8 cellular contexts compared by ENCODE assay signal in the genomic region with DNA sequence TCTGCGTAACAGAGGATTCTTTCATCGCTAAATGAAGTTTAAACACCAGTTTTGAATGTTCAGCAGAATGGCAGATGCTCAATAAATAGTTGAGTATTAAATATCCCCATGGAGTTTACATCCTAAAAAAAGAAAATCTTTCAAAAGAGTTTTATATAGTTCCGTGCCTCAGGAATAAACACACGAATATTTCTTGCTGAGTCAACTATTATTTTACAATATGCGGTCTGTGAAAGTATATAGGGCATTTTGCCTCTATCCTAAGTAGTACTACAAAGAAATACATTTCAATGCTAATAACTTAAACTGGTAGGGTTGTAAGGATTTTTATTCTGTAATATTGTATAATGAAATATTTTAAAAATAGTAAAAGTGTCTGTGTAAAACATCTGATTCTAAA. TPM values are rescaled to one million over a fixed set of nuclear protein-coding genes. Genes with fewer than 3 reads are reported as not detected.
DNase-seq lines count a peak whose midpoint lies in the region; ATAC-seq and TF ChIP-seq lines count a peak whose summit lies in the region.

No MANE protein-coding gene starts in this region.

- POLR2A ChIA-PET in CD8-positive, alpha-beta memory T cell (lab: Charles Lee) = no interaction called here

- peaks cover 48 to 75% (median 67%) of the 10 kb centered on the region in 3 donors for H3K4me1 Mint-ChIP-seq in CD8-positive, alpha-beta memory T cell
- peaks cover 21% of the 10 kb centered on the region for H3K4me1 Mint-ChIP-seq in endodermal cell

- no peaks in the 10 kb centered on the region for H3K36me3 ChIP-seq in CD8-positive, alpha-beta memory T cell (ENCODE audit: insufficient read depth, low read length)
- H3K36me3 ChIP-seq in NT2/D1 (ENCODE audit: insufficient read depth, insufficient read length, low read length) (peaks cover 31% of the 10 kb centered on the region), endodermal cell (ENCODE audit: control insufficient read depth, insufficient read depth, low read length) (peaks cover 24% of the 10 kb centered on the region), ovary (no peaks in the 10 kb centered on the region)

- H3K36me3 Mint-ChIP-seq in CD8-positive, alpha-beta memory T cell = peaks cover 3 to 36% (median 4%) of the 10 kb centered on the region in 3 donors
- peaks cover 27% of the 10 kb centered on the region for H3K36me3 Mint-ChIP-seq in endodermal cell (ENCODE audit: low read depth)

- peak overlapping the region; percentile 87 for H3K4me3 ChIP-seq in CD8-positive, alpha-beta memory T cell (ENCODE audit: low read length)
- H3K4me3 ChIP-seq in NT2/D1 (ENCODE audit: insufficient read length, low read depth) = peak overlapping the region; percentile 79
- peak overlapping the region; percentile 91 for H3K4me3 ChIP-seq in endodermal cell (ENCODE audit: low read length)
- H3K4me3 ChIP-seq in ovary = peak overlapping the region; percentile 54

- H3K4me3 Mint-ChIP-seq in CD8-positive, alpha-beta memory T cell = peak overlapping the region; percentile 92 to 100 (median 97)
- H3K4me3 Mint-ChIP-seq in endodermal cell = peak overlapping the region; percentile 98

- peaks cover 0 to 3% (median 0%) of the 10 kb centered on the region in 5 donors for H3K9me3 Mint-ChIP-seq in CD8-positive, alpha-beta memory T cell
- H3K9me3 Mint-ChIP-seq in endodermal cell = peaks cover 2% of the 10 kb centered on the region

- H3K4me1 ChIP-seq in CD8-positive, alpha-beta memory T cell (ENCODE audit: insufficient read depth, low read length) = peaks cover 35% of the 10 kb centered on the region
- H3K4me1 ChIP-seq in NT2/D1 (ENCODE audit: insufficient read depth, insufficient read length) (no peaks in the 10 kb centered on the region), endodermal cell (ENCODE audit: control insufficient read depth, insufficient read depth, low read length) (peaks cover 4% of the 10 kb centered on the region), ovary (ENCODE audit: insufficient read depth) (peaks cover 3% of the 10 kb centered on the region)

- CTCF ChIA-PET in CD8-positive, alpha-beta memory T cell (lab: Charles Lee) = no interaction called here

- no peaks in the 10 kb centered on the region for H3K27me3 ChIP-seq in CD8-positive, alpha-beta memory T cell (ENCODE audit: insufficient read depth, low read length, poor library complexity, severe bottlenecking)
- H3K27me3 ChIP-seq in NT2/D1 (ENCODE audit: insufficient read depth, insufficient read length) (no peaks in the 10 kb centered on the region), endodermal cell (ENCODE audit: control insufficient read depth, insufficient read depth, low read length, poor library complexity, severe bottlenecking) (no peaks in the 10 kb centered on the region), ovary (no peaks in the 10 kb centered on the region)

- DNase-seq in CD8-positive, alpha-beta memory T cell = no peak
- no peak for DNase-seq in NT2/D1 (ENCODE audit: low read depth, low spot score)
- no peak for DNase-seq in endodermal cell
- no peak for DNase-seq in ovary
- DNase-seq in activated CD4-positive, CD25-positive, alpha-beta regulatory T cell (lab: John Stamatoyannopoulos, UW) = no peak
- DNase-seq in CD1c-positive myeloid dendritic cell (ENCODE audit: extremely low spot score) = no peak
- DNase-seq in NCI-H446 treated with DMSO at 0.1 percent for 48 hours (lab: John Stamatoyannopoulos, UW) = no peak

- TF ChIP-seq EP300 in ovary (IDR thresholded peaks at IDR 0.05) = no peak

- intact Hi-C loops in ovary (cut with DNase I) = no loop called here

- no peak for TF ChIP-seq POLR2A in ovary (IDR thresholded peaks at IDR 0.05)

- no peak for TF ChIP-seq CTCF in endodermal cell (conservative IDR thresholded peaks at IDR 0.05)
- TF ChIP-seq CTCF in ovary (IDR thresholded peaks at IDR 0.05) = no peak

- no peaks in the 10 kb centered on the region for H3K9me3 ChIP-seq in CD8-positive, alpha-beta memory T cell (ENCODE audit: low read length)
- H3K9me3 ChIP-seq in NT2/D1 (ENCODE audit: insufficient read depth, low read length) (no peaks in the 10 kb centered on the region), endodermal cell (ENCODE audit: control insufficient read depth, low read length) (peaks cover 3% of the 10 kb centered on the region), ovary (no peaks in the 10 kb centered on the region)

- WGBS in endodermal cell (ENCODE audit: insufficient coverage in 1 of 2, insufficient read length in 1 of 2), 2 experiments = 6 to 10% methylated on average over 2 to 3 of the region's 5 CpGs
- WGBS in ovary, 3 donors = 1 to 6% (median 4%) methylated on average over 5 of the region's 5 CpGs

- H3K27me3 Mint-ChIP-seq in CD8-positive, alpha-beta memory T cell = peaks cover 0 to 2% of the 10 kb centered on the region in 2 donors
- H3K27me3 Mint-ChIP-seq in endodermal cell (ENCODE audit: insufficient read depth) = no peaks in the 10 kb centered on the region

- ATAC-seq in GM18907 (IDR thresholded peaks at IDR 0.05; ENCODE audit: unreplicated experiment) = no peak

- H3K27ac ChIP-seq in CD8-positive, alpha-beta memory T cell (ENCODE audit: low read depth, low read length) = peak overlapping the region; percentile 97
- H3K27ac ChIP-seq in endodermal cell (ENCODE audit: low read depth, low read length) = peak overlapping the region; percentile 95
- no peak overlapping the region for H3K27ac ChIP-seq in ovary

- H3K9ac ChIP-seq in NT2/D1 (ENCODE audit: insufficient read length, low read depth) (peak overlapping the region; percentile 93), endodermal cell (ENCODE audit: extremely low read depth, low read length, poor library complexity, severe bottlenecking) (peak overlapping the region; percentile 87)

- H3K27ac Mint-ChIP-seq in CD8-positive, alpha-beta memory T cell = peak overlapping the region in 7 of 8 donors; percentile 97 to 99 (median 98)
- peak overlapping the region; percentile 99 for H3K27ac Mint-ChIP-seq in endodermal cell

RNA-seq across cellular contexts. Expression of gene DBF4, which starts 1.3 kb away (rescaled TPM):
- 10 to 100 TPM; 63.9 to 67.1 TPM for total RNA-seq in CD8-positive, alpha-beta memory T cell
- 30.4 TPM for polyA plus RNA-seq in CD8-positive, alpha-beta memory T cell
- total RNA-seq in endodermal cell (10 to 100 TPM; 46.5 to 63.2 TPM), ovary (10 to 100 TPM in 6 of 7 donors, 1 to 10 TPM in 1; 9.7 to 18.3 (median 12.7) TPM)
- polyA plus RNA-seq in endodermal cell (2013, experiment 1 of 2) = 72.1 TPM
- 69.9 TPM for polyA plus RNA-seq in endodermal cell (2013, experiment 2 of 2)
- polyA plus RNA-seq in ovary = 1 to 10 TPM; 5.4 to 6.2 TPM

RNA-seq across cellular contexts. Expression of gene SLC25A40, which starts 1.5 kb away (rescaled TPM):
- total RNA-seq in CD8-positive, alpha-beta memory T cell = 10 to 100 TPM; 32.8 to 37.9 TPM
- 13.7 TPM for polyA plus RNA-seq in CD8-positive, alpha-beta memory T cell
- total RNA-seq in endodermal cell (10 to 100 TPM; 20.9 to 32.6 TPM), ovary (10 to 100 TPM; 10.4 to 27.1 (median 23.1) TPM)
- polyA plus RNA-seq in endodermal cell (2013, experiment 1 of 2) = 28.4 TPM
- 26.8 TPM for polyA plus RNA-seq in endodermal cell (2013, experiment 2 of 2)
- polyA plus RNA-seq in ovary = 10 to 100 TPM in 1 of 2 donors, 1 to 10 TPM in 1; 9.8 to 17.0 TPM

RNA-seq across cellular contexts. Expression of gene ADAM22, which starts 56.4 kb away (rescaled TPM):
- 1 to 10 TPM; 4.3 to 4.7 TPM for total RNA-seq in CD8-positive, alpha-beta memory T cell
- 2.3 TPM for polyA plus RNA-seq in CD8-positive, alpha-beta memory T cell
- total RNA-seq in endodermal cell = 10 to 100 TPM; 10.9 to 11.5 TPM
- 6.4 TPM for polyA plus RNA-seq in endodermal cell (2013, experiment 1 of 2)
- polyA plus RNA-seq in endodermal cell (2013, experiment 2 of 2) = 7.0 TPM
- 10 to 100 TPM in 1 of 7 donors, 1 to 10 TPM in 6; 3.4 to 18.0 (median 5.5) TPM for total RNA-seq in ovary
- polyA plus RNA-seq in ovary = 10 to 100 TPM in 1 of 2 donors, 1 to 10 TPM in 1; 1.0 to 10.0 TPM

Comparison
In these comparisons a context has a peak if more than half of its experiments do, and no peak if none do; other contexts are left out.
1. H3K27ac ChIP-seq: peak in CD8-positive, alpha-beta memory T cell (single experiment) and endodermal cell (single experiment); none in ovary (0 of 2).
2. Peak in every context shown above with its lines, with median percentiles within 50 percentile points of each other: H3K4me3 ChIP-seq.